In the genomic region with DNA sequence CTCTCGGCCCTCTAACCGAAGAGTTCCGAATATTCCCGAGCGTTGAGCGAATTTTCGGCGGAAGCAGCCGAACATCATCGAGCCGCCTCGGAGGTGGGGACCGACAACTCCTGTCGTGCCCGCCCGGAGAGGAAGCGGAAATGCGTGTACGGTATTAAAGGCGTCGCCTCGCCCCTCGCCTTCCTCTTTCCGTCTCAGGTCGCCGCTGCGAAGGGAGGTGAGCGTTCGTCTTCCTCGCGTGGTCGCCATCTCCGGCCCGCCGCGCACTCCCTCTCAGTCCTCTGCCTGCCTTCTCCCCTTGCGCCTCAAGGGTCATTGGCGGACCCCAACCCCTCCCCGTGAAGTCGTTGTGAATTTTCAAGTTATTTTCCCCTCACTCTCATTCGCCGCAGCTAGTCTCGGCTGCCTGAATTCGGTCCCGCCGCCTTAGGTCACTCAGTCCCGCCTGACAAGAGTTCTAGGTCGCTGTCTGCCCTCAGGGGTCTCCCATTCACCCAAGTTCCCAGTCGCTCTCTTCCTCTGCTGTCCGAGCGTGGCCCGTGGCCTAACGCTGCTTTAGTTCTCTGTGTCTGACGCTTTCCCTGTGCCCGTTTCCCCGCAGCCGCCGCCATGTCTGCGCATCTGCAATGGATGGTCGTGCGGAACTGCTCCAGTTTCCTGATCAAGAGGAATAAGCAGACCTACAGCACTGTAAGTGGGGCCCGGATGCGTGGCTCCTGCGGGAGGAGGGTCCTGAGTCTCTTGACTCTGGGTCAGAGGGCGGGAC, we compare ENCODE assay signal across 8 cellular contexts. TPM values are rescaled to one million over a fixed set of nuclear protein-coding genes. Genes with fewer than 3 reads are reported as not detected.
DNase-seq lines count a peak whose midpoint lies in the region; ATAC-seq and TF ChIP-seq lines count a peak whose summit lies in the region.

A gene (plus strand): TSS at position 184 of the 766 bp plus-strand sequence. CDS start 426 bp downstream, at position 610.

- H3K4me3 ChIP-seq in Caco-2 (ENCODE audit: low read depth, low read length): peak within 1 kb of the TSS; percentile 95
- peak within 1 kb of the TSS; percentile 87 for H3K4me3 ChIP-seq in OCI-LY7 (ENCODE audit: low read depth, low read length, poor library complexity, severe bottlenecking)
- peak within 1 kb of the TSS; percentile 99 for H3K4me3 ChIP-seq in epithelial cell of esophagus (ENCODE audit: low read length)
- peak within 1 kb of the TSS; percentile 97 for H3K4me3 ChIP-seq in mononuclear cell (ENCODE audit: low read length)

- POLR2A ChIA-PET in Caco-2 (lab: Charles Lee) (interaction anchor here (0.6 to 1.3 kb wide), 3 partner anchors 21 to 47 kb away, joined by 4 to 8 read pairs (median 6); a partner anchor contains a TSS), OCI-LY7 (lab: Charles Lee) (no interaction called here)

- H3K4me3 Mint-ChIP-seq in Caco-2 (ENCODE audit: unreplicated experiment): peak within 1 kb of the TSS; percentile 93

- peak within 1 kb of the TSS; percentile 91 for H3K27ac ChIP-seq in OCI-LY7 (ENCODE audit: low read depth, low read length, poor library complexity, severe bottlenecking)

- CTCF ChIA-PET in Caco-2 (lab: Charles Lee): no interaction called here
- CTCF ChIA-PET in OCI-LY7 (lab: Charles Lee; ENCODE audit: unreplicated experiment): no interaction called here

- peak within 1 kb of the TSS; percentile 98 for H3K4me2 ChIP-seq in OCI-LY7 (ENCODE audit: low read length)

- BruUV-seq in Caco-2 (replicated peaks; lab: Mats Ljungman, UMichigan) (no TSS peak), OCI-LY7 (replicated peaks; lab: Mats Ljungman, UMichigan) (TSS peak; percentile 90)

- peak; percentile 98 to 99 for DNase-seq in Caco-2
- peak in 74 of 76 experiments; percentile 81 to 100 (median 99) for DNase-seq in HUDEP-2 (lab: John Stamatoyannopoulos, UW; ENCODE audit: unreplicated experiment in 76 of 76)
- DNase-seq in OCI-LY7 (ENCODE audit: low spot score): peak; percentile 99
- peak; percentile 99 for DNase-seq in activated T-cell treated with anti-CD3 and anti-CD28 coated beads for 24 hours (ENCODE audit: low read depth)
- DNase-seq in epithelial cell of esophagus (ENCODE audit: low read depth): peak; percentile 98
- peak; percentile 94 for DNase-seq in stimulated activated CD8-positive, alpha-beta memory T cell treated with anti-CD3 and anti-CD28 coated beads, Interleukin-4, amount 100 ng/mL, for 24 hours (ENCODE audit: low read depth)

- H3K27me3 ChIP-seq in Caco-2 (replicated peaks; ENCODE audit: control insufficient read depth, insufficient read depth, low read length): no peaks in the 10 kb centered on the region
- H3K27me3 ChIP-seq in mononuclear cell (ENCODE audit: insufficient read depth, low read length): no peaks in the 10 kb centered on the region

- H3K9me3 ChIP-seq in Caco-2 (no peaks in the 10 kb centered on the region), OCI-LY7 (ENCODE audit: low read length) (no peaks in the 10 kb centered on the region), mononuclear cell (ENCODE audit: low read depth, low read length) (no peaks in the 10 kb centered on the region)

- TF ChIP-seq CTCF in Caco-2 (IDR thresholded peaks at IDR 0.05; ENCODE audit: insufficient read depth in 1 of 2, low read depth in 1 of 2, low read length in 1 of 2, severe bottlenecking in 1 of 2, unreplicated experiment in 1 of 2): no peak
- TF ChIP-seq CTCF in OCI-LY7 (conservative IDR thresholded peaks at IDR 0.05; ENCODE audit: low read length): no peak
- no peak for TF ChIP-seq CTCF in epithelial cell of esophagus (IDR thresholded peaks at IDR 0.05; ENCODE audit: insufficient read depth, low read depth, low read length, missing control alignments)

- peak within 1 kb of the TSS; percentile 89 for H3K27ac Mint-ChIP-seq in Caco-2 (ENCODE audit: unreplicated experiment)

- peaks cover 18% of the 10 kb centered on the region for H3K4me1 Mint-ChIP-seq in Caco-2 (ENCODE audit: low read depth, unreplicated experiment)

- intact Hi-C loops in Caco-2 (cut with micrococcal nuclease; ENCODE audit: unreplicated experiment): loop anchor here (1.0 to 10.0 kb wide), 7 partner anchors 22 to 249 kb away; a partner anchor contains a TSS
- intact Hi-C loops in OCI-LY7 (cut with micrococcal nuclease; ENCODE audit: unreplicated experiment): loop anchor here (2.0 kb wide), 1 partner anchor 77 kb away; no protein-coding TSS in a partner anchor

- H3K9me3 Mint-ChIP-seq in Caco-2 (ENCODE audit: unreplicated experiment): no peaks in the 10 kb centered on the region

- H2AFZ ChIP-seq in OCI-LY7 (ENCODE audit: low read length): peak within 1 kb of the TSS; percentile 53; the same call in 1 of the 2 replicates

- peaks cover 27% of the 10 kb centered on the region for H4K20me1 ChIP-seq in OCI-LY7 (ENCODE audit: insufficient read depth, low read length)

- H3K27me3 Mint-ChIP-seq in Caco-2 (ENCODE audit: insufficient read depth, unreplicated experiment): no peaks in the 10 kb centered on the region

- peaks cover 44% of the 10 kb centered on the region for H3K79me2 ChIP-seq in OCI-LY7 (ENCODE audit: insufficient read depth, low read depth, low read length)

- H3K4me1 ChIP-seq in Caco-2 (peaks cover 30% of the 10 kb centered on the region), OCI-LY7 (ENCODE audit: insufficient read depth, low read length, poor library complexity, severe bottlenecking) (peaks cover 47% of the 10 kb centered on the region), mononuclear cell (ENCODE audit: insufficient read depth, low read length) (peaks cover 56% of the 10 kb centered on the region)

- ATAC-seq in GM21367 (IDR thresholded peaks at IDR 0.05; ENCODE audit: unreplicated experiment): peak; percentile 45

- H3K36me3 ChIP-seq in Caco-2 (ENCODE audit: control insufficient read depth, insufficient read depth, low read length) (peaks cover 18% of the 10 kb centered on the region), OCI-LY7 (ENCODE audit: insufficient read depth, low read length) (peaks cover 51% of the 10 kb centered on the region)

- H3K36me3 Mint-ChIP-seq in Caco-2 (ENCODE audit: insufficient read depth, unreplicated experiment): peaks cover 59% of the 10 kb centered on the region

- H3K9me2 ChIP-seq in OCI-LY7 (ENCODE audit: insufficient read depth, low read length): no peaks in the 10 kb centered on the region

RNA-seq across cellular contexts. Expression of the gene that starts here (rescaled TPM):
- total RNA-seq in Caco-2 (2022) (2,048 and 2,146 TPM in 2 replicates), OCI-LY7 (2022) (2,656 and 3,234 TPM in 2 replicates), mononuclear cell (605 TPM)
- total RNA-seq in OCI-LY7 (2014; rRNA removed; shearing (Covaris generic)): 847 and 872 TPM in 2 replicates

Comparison
In these comparisons a context has a peak if more than half of its experiments do, and no peak if none do; other contexts are left out.
1. Peak in every context shown above with its lines: DNase-seq, ATAC-seq, H3K4me3 ChIP-seq and H3K27ac ChIP-seq.